8 cellular contexts compared by ENCODE assay signal in the genomic region with DNA sequence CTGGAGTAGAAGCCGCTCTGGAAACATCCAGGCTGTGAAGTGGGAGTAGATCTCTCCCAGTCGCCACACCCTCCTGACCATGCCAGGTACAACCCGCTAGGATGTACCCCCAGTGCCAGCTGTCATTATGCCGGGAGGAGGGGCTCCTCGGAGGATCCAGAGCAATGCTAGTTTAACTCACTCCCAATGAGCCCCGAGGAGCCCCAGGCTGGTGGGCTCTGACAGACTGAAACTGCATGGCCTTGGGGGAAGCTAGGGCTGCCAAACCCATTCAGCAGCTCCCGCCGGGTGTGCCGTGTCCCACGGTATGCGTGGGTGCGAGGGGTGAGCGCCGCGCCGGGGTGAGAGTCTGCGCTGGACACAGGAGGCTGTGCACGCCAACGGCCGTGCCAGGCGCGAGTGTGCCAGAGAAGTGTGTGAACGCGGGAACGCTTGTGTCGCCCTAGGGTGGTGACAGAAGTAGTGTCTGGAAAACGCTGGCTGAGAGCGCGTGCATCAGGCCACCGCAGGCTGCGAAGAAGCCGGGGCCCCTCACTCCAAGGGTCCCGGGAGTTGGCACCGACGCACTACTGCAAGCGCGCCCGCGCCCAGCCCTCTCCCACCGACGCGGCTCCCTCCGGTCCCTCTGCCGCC.
DNase-seq lines count a peak whose midpoint lies in the region; ATAC-seq and TF ChIP-seq lines count a peak whose summit lies in the region.

No MANE protein-coding gene starts in this region.

- no peaks in the 10 kb centered on the region for H3K9me3 Mint-ChIP-seq in activated CD4-positive, alpha-beta T cell treated with anti-CD3 and anti-CD28 coated beads, Interleukin-2, amount 10 ng/mL, durations not matched to agents 7 days and 5 days

- intact Hi-C loops in prostate gland (cut with DNase I): loop anchor here (5.0 kb wide), 1 partner anchor 376 kb away; no protein-coding TSS in a partner anchor

- DNase-seq in stimulated activated CD4-positive, alpha-beta T cell treated with anti-CD3 and anti-CD28 coated beads, Interleukin-12 subunit alpha, Interleukin-12 subunit beta, amount 100 ng/mL, for 4 hours: peak; percentile 35
- DNase-seq in stimulated activated CD4-positive, alpha-beta T cell treated with anti-CD3 and anti-CD28 coated beads, Interleukin-4, amount 100 ng/mL, for 24 hours: no peak
- DNase-seq in activated CD4-positive, alpha-beta T cell treated with anti-CD3 and anti-CD28 coated beads, Interleukin-2, amount 10 ng/mL, durations not matched to agents 7 days and 5 days: no peak
- DNase-seq in foreskin fibroblast (peak in 1 of 2 donors; percentile 45), prostate gland (ENCODE audit: low spot score) (peak; percentile 15), NCI-H446 (lab: John Stamatoyannopoulos, UW) (no peak), kidney glomerular epithelial cell (lab: John Stamatoyannopoulos, UW) (no peak)

- no peaks in the 10 kb centered on the region for H3K27me3 ChIP-seq in prostate gland (replicated peaks; ENCODE audit: insufficient read depth)

- POLR2A ChIA-PET in activated CD4-positive, alpha-beta T cell treated with anti-CD3 and anti-CD28 coated beads, Interleukin-2, amount 10 ng/mL, durations not matched to agents 7 days and 5 days (lab: Charles Lee): interaction anchor here (0.6 to 1.8 kb wide), 2 partner anchors 12 to 131 kb away, joined by 3 to 7 read pairs; no protein-coding TSS in a partner anchor

- H3K27ac Mint-ChIP-seq in activated CD4-positive, alpha-beta T cell treated with anti-CD3 and anti-CD28 coated beads, Interleukin-2, amount 10 ng/mL, durations not matched to agents 7 days and 5 days: peak overlapping the region; percentile 88

- CTCF ChIA-PET in activated CD4-positive, alpha-beta T cell treated with anti-CD3 and anti-CD28 coated beads, Interleukin-2, amount 10 ng/mL, durations not matched to agents 7 days and 5 days (lab: Charles Lee): interaction anchor here (0.7 to 6.1 kb wide), 6 partner anchors 12 to 127 kb away, joined by 3 to 21 read pairs (median 4); no protein-coding TSS in a partner anchor

- TF ChIP-seq CTCF in foreskin fibroblast (IDR thresholded peaks at IDR 0.05; ENCODE audit: low read depth, low read length): no peak
- no peak for TF ChIP-seq CTCF in prostate gland (IDR thresholded peaks at IDR 0.05)

- no peaks in the 10 kb centered on the region for H3K36me3 ChIP-seq in prostate gland

- H3K27me3 Mint-ChIP-seq in activated CD4-positive, alpha-beta T cell treated with anti-CD3 and anti-CD28 coated beads, Interleukin-2, amount 10 ng/mL, durations not matched to agents 7 days and 5 days: no peaks in the 10 kb centered on the region

- ATAC-seq in HG03280 (IDR thresholded peaks at IDR 0.05; ENCODE audit: unreplicated experiment): peak; percentile 8

- H3K4me3 ChIP-seq in foreskin fibroblast (ENCODE audit: low read depth in 1 of 2, low read length in 2 of 2) (peak overlapping the region; percentile 59 to 61), prostate gland (peak overlapping the region; percentile 39 to 56)

- no peaks in the 10 kb centered on the region for H3K4me1 ChIP-seq in prostate gland (replicated peaks)

- H3K36me3 Mint-ChIP-seq in activated CD4-positive, alpha-beta T cell treated with anti-CD3 and anti-CD28 coated beads, Interleukin-2, amount 10 ng/mL, durations not matched to agents 7 days and 5 days (ENCODE audit: low read depth): peaks cover 7% of the 10 kb centered on the region

- H3K4me3 Mint-ChIP-seq in activated CD4-positive, alpha-beta T cell treated with anti-CD3 and anti-CD28 coated beads, Interleukin-2, amount 10 ng/mL, durations not matched to agents 7 days and 5 days: peak overlapping the region; percentile 89

- H3K27ac ChIP-seq in prostate gland: peak overlapping the region; percentile 50 to 61

- H3K4me1 Mint-ChIP-seq in activated CD4-positive, alpha-beta T cell treated with anti-CD3 and anti-CD28 coated beads, Interleukin-2, amount 10 ng/mL, durations not matched to agents 7 days and 5 days: peaks cover 81% of the 10 kb centered on the region

- no peak for TF ChIP-seq POLR2A in prostate gland (IDR thresholded peaks at IDR 0.05)

- H3K9me3 ChIP-seq in prostate gland: no peaks in the 10 kb centered on the region

- under 1% methylated on average over 43 of the region's 44 CpGs for WGBS in prostate gland

Comparison
In these comparisons a context has a peak if more than half of its experiments do, and no peak if none do; other contexts are left out.
1. DNase-seq: peak in stimulated activated CD4-positive, alpha-beta T cell treated with anti-CD3 and anti-CD28 coated beads, Interleukin-12 subunit alpha, Interleukin-12 subunit beta, amount 100 ng/mL, for 4 hours (single experiment) and prostate gland (single experiment); none in stimulated activated CD4-positive, alpha-beta T cell treated with anti-CD3 and anti-CD28 coated beads, Interleukin-4, amount 100 ng/mL, for 24 hours (single experiment), activated CD4-positive, alpha-beta T cell treated with anti-CD3 and anti-CD28 coated beads, Interleukin-2, amount 10 ng/mL, durations not matched to agents 7 days and 5 days (single experiment), NCI-H446 (0 of 2) and kidney glomerular epithelial cell (single experiment).